ENCODE assay signal across 26 cellular contexts in genomic region chr3:132289311-132289710, GRCh38. TPM values are rescaled to one million over a fixed set of nuclear protein-coding genes. Genes with fewer than 3 reads are reported as not detected.
"Had no signal": no experiment of that assay in that cellular context is flagged by ENCODE, and none has a peak within 500 bp of the region (broad histone marks: within the 10 kb centered on the region; RNA-seq: fewer than 3 reads in every experiment).

No MANE protein-coding gene starts in this region.

- H3K27me3 ChIP-seq: brain microvascular endothelial cell, esophagus squamous epithelium, neural progenitor cell, ovary had no signal

- H3K9me3 Mint-ChIP-seq: activated B cell treated with CpG ODN at 0.5 μM for 24 hours; activated CD4-positive, alpha-beta memory T cell treated with anti-CD3 and anti-CD28 coated beads for 36 hours; activated naive CD4-positive, alpha-beta T cell treated with anti-CD3 and anti-CD28 coated beads, Interleukin-2, amount 10 ng/mL, durations not matched to agents 7 days and 5 days; activated naive CD8-positive, alpha-beta T cell treated with anti-CD3 and anti-CD28 coated beads, Interleukin-2, amount 50 U/mL, for 24 hours; neural progenitor cell had no signal

- H3K27ac Mint-ChIP-seq: activated B cell treated with CpG ODN at 0.5 μM for 24 hours; activated CD4-positive, alpha-beta memory T cell treated with anti-CD3 and anti-CD28 coated beads for 36 hours; activated CD8-positive, alpha-beta memory T cell treated with anti-CD3 and anti-CD28 coated beads, Interleukin-2, amount 10 ng/mL, durations not matched to agents 7 days and 5 days; activated naive CD4-positive, alpha-beta T cell treated with anti-CD3 and anti-CD28 coated beads, Interleukin-2, amount 10 ng/mL, durations not matched to agents 7 days and 5 days; activated naive CD8-positive, alpha-beta T cell treated with anti-CD3 and anti-CD28 coated beads, Interleukin-2, amount 50 U/mL, for 24 hours; activated T-helper 17 cell treated with anti-CD3 and anti-CD28 coated beads, Interleukin-2, amount 50 U/mL, for 72 hours; naive thymus-derived CD4-positive, alpha-beta T cell; neural progenitor cell had no signal

- H3K36me3 ChIP-seq: brain microvascular endothelial cell, esophagus squamous epithelium, neural progenitor cell, ovary had no signal

- H3K4me3 ChIP-seq: esophagus squamous epithelium, mucosa of descending colon, neural progenitor cell, ovary had no signal

- H3K9me3 ChIP-seq: ovary had no signal

- H3K4me3 Mint-ChIP-seq: activated B cell treated with CpG ODN at 0.5 μM for 24 hours; activated CD4-positive, alpha-beta memory T cell treated with anti-CD3 and anti-CD28 coated beads for 36 hours; activated CD8-positive, alpha-beta memory T cell treated with anti-CD3 and anti-CD28 coated beads, Interleukin-2, amount 10 ng/mL, durations not matched to agents 7 days and 5 days; activated naive CD4-positive, alpha-beta T cell treated with anti-CD3 and anti-CD28 coated beads, Interleukin-2, amount 10 ng/mL, durations not matched to agents 7 days and 5 days; activated naive CD8-positive, alpha-beta T cell treated with anti-CD3 and anti-CD28 coated beads, Interleukin-2, amount 50 U/mL, for 24 hours; activated T-helper 17 cell treated with anti-CD3 and anti-CD28 coated beads, Interleukin-2, amount 50 U/mL, for 72 hours; naive thymus-derived CD4-positive, alpha-beta T cell; neural progenitor cell had no signal

- H3K36me3 Mint-ChIP-seq: activated CD4-positive, alpha-beta memory T cell treated with anti-CD3 and anti-CD28 coated beads for 36 hours; activated CD8-positive, alpha-beta memory T cell treated with anti-CD3 and anti-CD28 coated beads, Interleukin-2, amount 10 ng/mL, durations not matched to agents 7 days and 5 days; activated naive CD4-positive, alpha-beta T cell treated with anti-CD3 and anti-CD28 coated beads, Interleukin-2, amount 10 ng/mL, durations not matched to agents 7 days and 5 days; naive thymus-derived CD4-positive, alpha-beta T cell; neural progenitor cell had no signal

- H2AFZ ChIP-seq: neural progenitor cell had no signal

- H3K4me1 Mint-ChIP-seq: activated B cell treated with CpG ODN at 0.5 μM for 24 hours; activated naive CD4-positive, alpha-beta T cell treated with anti-CD3 and anti-CD28 coated beads, Interleukin-2, amount 10 ng/mL, durations not matched to agents 7 days and 5 days; activated naive CD8-positive, alpha-beta T cell treated with anti-CD3 and anti-CD28 coated beads, Interleukin-2, amount 50 U/mL, for 24 hours; activated T-helper 17 cell treated with anti-CD3 and anti-CD28 coated beads, Interleukin-2, amount 50 U/mL, for 72 hours had no signal

- FAIRE-seq: endothelial cell of umbilical vein, frontal cortex, kidney had no signal

- H3K9ac ChIP-seq: neural progenitor cell had no signal

- H3K4me1 ChIP-seq: esophagus squamous epithelium, neural progenitor cell had no signal

- DNase-seq: activated B cell treated with CpG ODN at 0.5 μM for 24 hours; activated CD4-positive, alpha-beta memory T cell treated with anti-CD3 and anti-CD28 coated beads for 36 hours; activated CD4-positive, alpha-beta T cell treated with anti-CD3 and anti-CD28 coated beads for 4 hours; activated CD8-positive, alpha-beta memory T cell treated with anti-CD3 and anti-CD28 coated beads, Interleukin-2, amount 10 ng/mL, durations not matched to agents 7 days and 5 days; activated naive CD4-positive, alpha-beta T cell treated with anti-CD3 and anti-CD28 coated beads, Interleukin-2, amount 10 ng/mL, durations not matched to agents 7 days and 5 days; activated naive CD8-positive, alpha-beta T cell treated with anti-CD3 and anti-CD28 coated beads, Interleukin-2, amount 50 U/mL, for 24 hours; activated T-cell treated with anti-CD3 and anti-CD28 coated beads, Interleukin-2, amount 50 U/mL, for 1 hour; anterior cingulate cortex; brain microvascular endothelial cell; cortex of kidney; effector memory CD4-positive, alpha-beta T cell; esophagus squamous epithelium; kidney; left ventricle myocardium superior; mucosa of descending colon; naive thymus-derived CD4-positive, alpha-beta T cell; ovary; stimulated activated CD4-positive, alpha-beta T cell treated with anti-CD3 and anti-CD28 coated beads, Interleukin-4, amount 100 ng/mL, for 4 hours; stimulated activated naive CD4-positive, alpha-beta T cell; T-helper 1 cell; T-helper 9 cell had no signal

- H3K27me3 Mint-ChIP-seq: activated B cell treated with CpG ODN at 0.5 μM for 24 hours; activated CD8-positive, alpha-beta memory T cell treated with anti-CD3 and anti-CD28 coated beads, Interleukin-2, amount 10 ng/mL, durations not matched to agents 7 days and 5 days had no signal

- ATAC-seq: activated CD8-positive, alpha-beta memory T cell treated with anti-CD3 and anti-CD28 coated beads, Interleukin-2, amount 10 ng/mL, durations not matched to agents 7 days and 5 days; activated naive CD8-positive, alpha-beta T cell treated with anti-CD3 and anti-CD28 coated beads, Interleukin-2, amount 50 U/mL, for 24 hours; activated T-helper 17 cell treated with anti-CD3 and anti-CD28 coated beads, Interleukin-2, amount 50 U/mL, for 72 hours; left ventricle myocardium superior; mucosa of descending colon; naive thymus-derived CD4-positive, alpha-beta T cell; sciatic nerve had no signal

- H3K4me2 ChIP-seq: neural progenitor cell had no signal

- H3K27ac ChIP-seq: brain microvascular endothelial cell, esophagus squamous epithelium, neural progenitor cell, ovary had no signal

RNA-seq across cellular contexts. Expression of gene ACP3, which starts 27.9 kb away (rescaled TPM):
- total RNA-seq: activated CD4-positive, alpha-beta memory T cell treated with anti-CD3 and anti-CD28 coated beads for 36 hours; activated CD8-positive, alpha-beta memory T cell treated with anti-CD3 and anti-CD28 coated beads, Interleukin-2, amount 10 ng/mL, durations not matched to agents 7 days and 5 days; activated T-helper 17 cell treated with anti-CD3 and anti-CD28 coated beads, Interleukin-2, amount 50 U/mL, for 72 hours; endothelial cell of umbilical vein; frontal cortex had no signal
- polyA plus RNA-seq: endothelial cell of umbilical vein; naive thymus-derived CD4-positive, alpha-beta T cell had no signal
